ENCODE assay signal across 8 cellular contexts in the genomic region with DNA sequence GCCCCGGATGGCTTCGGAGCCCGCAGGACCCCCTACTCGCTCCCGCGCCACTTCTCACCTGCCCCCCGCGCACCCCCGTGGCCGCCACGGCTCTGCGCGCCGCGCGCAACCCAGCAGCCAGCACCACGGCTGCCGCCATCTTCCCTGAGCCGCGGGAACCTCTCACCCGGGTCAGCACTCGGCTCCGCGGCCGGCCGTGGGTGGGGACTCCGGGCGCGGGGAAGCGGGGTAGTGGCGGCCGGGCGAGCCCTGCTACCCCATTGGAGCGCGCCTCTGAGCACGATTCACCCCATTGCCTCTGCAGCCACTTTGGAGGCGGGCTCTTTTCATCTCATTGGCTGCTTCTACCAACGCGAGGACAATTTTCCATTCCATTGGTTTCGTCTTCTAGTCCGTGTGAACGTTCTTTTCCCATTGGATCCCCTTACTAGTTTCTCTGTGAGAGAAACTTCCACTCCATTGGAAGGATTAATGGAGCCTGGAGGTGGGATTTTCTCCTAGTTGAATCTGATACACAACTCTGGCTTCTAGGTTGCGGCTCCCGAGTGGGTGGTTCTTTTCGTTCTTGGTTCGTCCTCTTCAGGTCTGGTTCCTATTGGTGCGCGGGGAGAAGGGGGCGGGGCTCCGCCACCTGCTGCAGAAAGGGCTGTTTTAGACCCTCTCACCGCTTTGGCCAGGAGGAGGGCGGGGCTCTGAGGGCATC. TPM values are rescaled to one million over a fixed set of nuclear protein-coding genes. Genes with fewer than 3 reads are reported as not detected.
DNase-seq lines count a peak whose midpoint lies in the region; ATAC-seq and TF ChIP-seq lines count a peak whose summit lies in the region.

A gene (minus strand): TSS at position 202 of the 703 bp plus-strand sequence. CDS start 63 bp downstream, at position 139.

- H3K4me3 ChIP-seq in heart left ventricle (peak within 1 kb of the TSS; percentile 67 to 99 (median 85)), upper lobe of left lung (peak within 1 kb of the TSS; percentile 75 to 88 (median 77))

- peak; percentile 86 to 97 for TF ChIP-seq POLR2A in heart left ventricle (IDR thresholded peaks at IDR 0.05)
- peak in 3 of 4 donors; percentile 88 to 96 (median 91) for TF ChIP-seq POLR2A in upper lobe of left lung (IDR thresholded peaks at IDR 0.05)

- peak within 1 kb of the TSS; percentile 89 to 100 (median 98) for H3K27ac ChIP-seq in heart left ventricle
- H3K27ac ChIP-seq in upper lobe of left lung, result peak within 1 kb of the TSS; percentile 94 to 97 (median 95)

- H3K36me3 ChIP-seq in heart left ventricle, result peaks cover 0 to under 1% (median 0%) of the 10 kb centered on the region in 9 donors
- H3K36me3 ChIP-seq in upper lobe of left lung, result no peaks in the 10 kb centered on the region

- TF ChIP-seq CTCF in GM13976 (IDR thresholded peaks at IDR 0.05; ENCODE audit: borderline replicate concordance, control extremely low read depth, extremely low read depth, insufficient read depth, missing control alignments), result no peak
- TF ChIP-seq CTCF in heart left ventricle (IDR thresholded peaks at IDR 0.05), result peak in 1 of 12 donors; percentile 5
- TF ChIP-seq CTCF in upper lobe of left lung (IDR thresholded peaks at IDR 0.05), result no peak

- ATAC-seq in HG02870 (IDR thresholded peaks at IDR 0.05; ENCODE audit: unreplicated experiment), result peak; percentile 73
- ATAC-seq in heart left ventricle, result peak; percentile 93 to 95 (median 93)
- ATAC-seq in upper lobe of left lung (ENCODE audit: low FRiP score in 2 of 2), result peak; percentile 97

- H3K4me1 ChIP-seq in heart left ventricle (peaks cover 5 to 40% (median 31%) of the 10 kb centered on the region in 12 donors), upper lobe of left lung (peaks cover 29 to 36% (median 34%) of the 10 kb centered on the region in 4 donors)

- intact Hi-C loops in T-helper 1 cell treated with Interleukin-12 subunit alpha and Interleukin-12 subunit beta and Interleukin-4 antibody, amounts not matched to agents 30 ng/mL and 1 ng/mL, for 36 hours (cut with micrococcal nuclease), result loop anchor here (1.0 to 10.0 kb wide), 16 partner anchors 14 to 2000 kb away; a partner anchor contains a TSS
- intact Hi-C loops in heart left ventricle (cut with DNase I) (loop anchor here in 5 of 10 donors (2.0 to 10.0 kb wide), 4 partner anchors 24 to 160 kb away; a partner anchor contains a TSS), posterior cingulate gyrus (cut with DNase I) (loop anchor here (5.0 kb wide), 1 partner anchor 158 kb away; a partner anchor contains a TSS)

- WGBS in heart left ventricle, 4 donors, result 0 to 1% (median 0%) methylated on average over 20 to 52 of the region's 52 CpGs
- 0 to 1% methylated on average over 19 to 39 of the region's 52 CpGs for WGBS in upper lobe of left lung, 2 donors

- H3K27me3 ChIP-seq in heart left ventricle (no peaks in the 10 kb centered on the region), upper lobe of left lung (no peaks in the 10 kb centered on the region)

- H3K9me3 ChIP-seq in heart left ventricle (no peaks in the 10 kb centered on the region), upper lobe of left lung (no peaks in the 10 kb centered on the region)

- DNase-seq in GM13976 (ENCODE audit: low spot score) (peak; percentile 96), NCI-H146 treated with DMSO at 0.1 percent for 48 hours (lab: John Stamatoyannopoulos, UW; ENCODE audit: unreplicated experiment) (peak; percentile 100), amniotic epithelial cell (ENCODE audit: low read depth) (peak; percentile 100), heart left ventricle (peak; percentile 96 to 98 (median 97)), posterior cingulate gyrus (peak; percentile 91 to 99 (median 95)), upper lobe of left lung (peak; percentile 97 to 98)

- in situ Hi-C loops in GM13976 (cut with MboI; ENCODE audit: low sequenced_read_pairs, unreplicated experiment), result no loop called here

- TF ChIP-seq EP300 in upper lobe of left lung (IDR thresholded peaks at IDR 0.05), result no peak

RNA-seq across cellular contexts. Expression of the gene that starts here (rescaled TPM):
- total RNA-seq in T-helper 1 cell treated with Interleukin-12 subunit alpha and Interleukin-12 subunit beta and Interleukin-4 antibody, amounts not matched to agents 30 ng/mL and 1 ng/mL, for 36 hours, result 50.5 and 51.0 TPM in 2 replicates
- total RNA-seq in heart left ventricle (10 to 100 TPM; 48.7 to 77.5 (median 57.4) TPM), upper lobe of left lung (10 to 100 TPM; 15.7 to 57.9 (median 42.2) TPM)
- polyA plus RNA-seq in heart left ventricle, result 100 to 1,000 TPM in 1 of 2 donors, 10 to 100 TPM in 1; 51.4 to 139 TPM

Comparison
In these comparisons a context has a peak if more than half of its experiments do, and no peak if none do; other contexts are left out.
1. Peak in every context shown above with its lines: DNase-seq, ATAC-seq, H3K4me3 ChIP-seq and H3K27ac ChIP-seq.